In genomic region chr11:55732936-55733335, GRCh38 we compare ENCODE assay signal across 21 cellular contexts. TPM values are rescaled to one million over a fixed set of nuclear protein-coding genes. Genes with fewer than 3 reads are reported as not detected.
DNase-seq lines count a peak whose midpoint lies in the region; ATAC-seq and TF ChIP-seq lines count a peak whose summit lies in the region.
"Had no signal": no experiment of that assay in that cellular context is flagged by ENCODE, and none has a peak within 500 bp of the region (broad histone marks: within the 10 kb centered on the region; RNA-seq: fewer than 3 reads in every experiment).

No MANE protein-coding gene starts in this region.

- peaks cover 7% of the 10 kb centered on the region for H3K27me3 Mint-ChIP-seq in neural progenitor cell (ENCODE audit: insufficient read depth, low read depth)
- H3K27me3 Mint-ChIP-seq: T-helper 17 cell had no signal

- no peak overlapping the region for H3K14ac ChIP-seq in trophoblast cell (ENCODE audit: low read length)

- H3K23ac ChIP-seq in trophoblast cell (ENCODE audit: low read length) = no peak overlapping the region

- H3K27me3 ChIP-seq in trophoblast cell (ENCODE audit: insufficient read depth, low read length) = no peaks in the 10 kb centered on the region
- no peaks in the 10 kb centered on the region for H3K27me3 ChIP-seq in neural progenitor cell

- no peak overlapping the region for H4K12ac ChIP-seq in trophoblast cell (ENCODE audit: low read depth, low read length)

- no peaks in the 10 kb centered on the region for H3K36me3 Mint-ChIP-seq in neural progenitor cell
- H3K36me3 Mint-ChIP-seq: CD14-positive monocyte had no signal

- H3K79me1 ChIP-seq in trophoblast cell (ENCODE audit: low read length) = no peaks in the 10 kb centered on the region

- H4K8ac ChIP-seq in trophoblast cell (ENCODE audit: low read depth, low read length) = no peak overlapping the region

- H4K20me1 ChIP-seq in neural progenitor cell (ENCODE audit: low read depth) = no peaks in the 10 kb centered on the region

- peaks cover 21% of the 10 kb centered on the region for H3K9me3 Mint-ChIP-seq in neural progenitor cell

- no peak overlapping the region for H3K9ac ChIP-seq in trophoblast cell (ENCODE audit: low read length)
- H3K9ac ChIP-seq in neural progenitor cell = no peak overlapping the region

- H2BK12ac ChIP-seq in trophoblast cell (ENCODE audit: low read length) = no peak overlapping the region

- H2AK5ac ChIP-seq in trophoblast cell (ENCODE audit: low read length) = no peak overlapping the region

- TF ChIP-seq CTCF in neural progenitor cell (IDR thresholded peaks at IDR 0.05) = no peak

- peak; percentile 38 for ATAC-seq in HG02798 (IDR thresholded peaks at IDR 0.05; ENCODE audit: poor library complexity, unreplicated experiment)
- ATAC-seq: HCT116, T-helper 17 cell had no signal

- no peaks in the 10 kb centered on the region for H3K4me1 Mint-ChIP-seq in neural progenitor cell
- H3K4me1 Mint-ChIP-seq: CD14-positive monocyte, T-helper 17 cell had no signal

- H2BK5ac ChIP-seq in trophoblast cell (ENCODE audit: low read depth, low read length, poor library complexity) = no peak overlapping the region

- no peaks in the 10 kb centered on the region for H3K4me1 ChIP-seq in trophoblast cell (ENCODE audit: control insufficient read depth in 1 of 2, insufficient read depth in 2 of 2, low read length in 2 of 2)
- no peaks in the 10 kb centered on the region for H3K4me1 ChIP-seq in neural progenitor cell

- H3K9me3 ChIP-seq in trophoblast cell (ENCODE audit: insufficient read depth, low read depth, low read length) (peaks cover 4% of the 10 kb centered on the region), neural progenitor cell (ENCODE audit: low read depth) (peaks cover 48% of the 10 kb centered on the region)

- no peaks in the 10 kb centered on the region for H3F3A ChIP-seq in neural progenitor cell (ENCODE audit: low read depth)

- no CpG with 5 or more reads among the region's 3 CpGs for WGBS in trophoblast cell (ENCODE audit: extremely low coverage, insufficient coverage, insufficient read length)

- H3K27ac ChIP-seq in trophoblast cell (ENCODE audit: low read depth, low read length) = no peak overlapping the region
- H3K27ac ChIP-seq in neural progenitor cell = no peak overlapping the region

- no peak overlapping the region for H3K4me3 Mint-ChIP-seq in neural progenitor cell
- H3K4me3 Mint-ChIP-seq: CD14-positive monocyte, T-helper 17 cell had no signal

- no peak overlapping the region for H3K4me2 ChIP-seq in trophoblast cell (ENCODE audit: low read length)
- H3K4me2 ChIP-seq in neural progenitor cell = no peak overlapping the region

- H3K18ac ChIP-seq in trophoblast cell (ENCODE audit: low read length) = no peak overlapping the region

- no peak overlapping the region for H3K27ac Mint-ChIP-seq in neural progenitor cell
- H3K27ac Mint-ChIP-seq: CD14-positive monocyte, T-helper 17 cell had no signal

- H3K4ac ChIP-seq in trophoblast cell (ENCODE audit: low read depth, low read length) = no peak overlapping the region

- H4K91ac ChIP-seq in trophoblast cell (ENCODE audit: low read depth, low read length) = no peak overlapping the region

- H3K4me3 ChIP-seq in trophoblast cell (ENCODE audit: low read depth, low read length) (no peak overlapping the region), neural progenitor cell (no peak overlapping the region)

- no peaks in the 10 kb centered on the region for H3K36me3 ChIP-seq in trophoblast cell (ENCODE audit: control insufficient read depth in 1 of 2, insufficient read depth in 2 of 2, low read length in 2 of 2)
- no peaks in the 10 kb centered on the region for H3K36me3 ChIP-seq in neural progenitor cell

- peak; percentile 42 for DNase-seq in SKM-1 treated with dmso at 0.1 percent for 144 hours (lab: John Stamatoyannopoulos, UW; ENCODE audit: unreplicated experiment)
- DNase-seq in SKM-1 (lab: John Stamatoyannopoulos, UW; ENCODE audit: unreplicated experiment) = no peak
- DNase-seq in Kasumi-1 (lab: John Stamatoyannopoulos, UW) = peak; percentile 15 to 45
- DNase-seq in trophoblast cell = no peak
- no peak for DNase-seq in stimulated activated naive CD4-positive, alpha-beta T cell treated with Interleukin-2 at 50 U/mL for 16 hours (lab: John Stamatoyannopoulos, UW)
- DNase-seq in retina = no peak
- no peak for DNase-seq in neural progenitor cell (ENCODE audit: low spot score)
- DNase-seq: 8988T, COR-L47, DMS 273 treated with DMSO at 0.1 percent for 48 hours, DND-41, GOT3, NCI-H187, NCI-H226, NCI-H524 treated with DMSO at 0.1 percent for 48 hours, T-helper 17 cell had no signal

- H2AFZ ChIP-seq in trophoblast cell (ENCODE audit: insufficient read depth, low read length, poor library complexity) (no peak overlapping the region), neural progenitor cell (replicated peaks) (no peak overlapping the region)

- H3K79me2 ChIP-seq in trophoblast cell (ENCODE audit: control insufficient read depth, insufficient read depth, low read length, poor library complexity) (no peaks in the 10 kb centered on the region), neural progenitor cell (ENCODE audit: low read depth) (no peaks in the 10 kb centered on the region)

- no peak overlapping the region for H2BK120ac ChIP-seq in trophoblast cell (ENCODE audit: insufficient read depth, low read length, poor library complexity)

RNA-seq across cellular contexts. Expression of gene OR5D13, which starts 40.3 kb away (rescaled TPM):
- not detected in 2 replicates for polyA plus RNA-seq in trophoblast cell (2013)
- total RNA-seq in neural progenitor cell (ENCODE audit: low replicate concordance) = not detected in 2 replicates
- total RNA-seq: G401, T-helper 17 cell had no signal
- polyA plus RNA-seq: AG04450, CD14-positive monocyte had no signal

Comparison
In these comparisons a context has a peak if more than half of its experiments do, and no peak if none do; other contexts are left out.
1. DNase-seq: peak in SKM-1 treated with dmso at 0.1 percent for 144 hours (single experiment) and Kasumi-1 (2 of 2); none in SKM-1 (single experiment), trophoblast cell (0 of 2), stimulated activated naive CD4-positive, alpha-beta T cell treated with Interleukin-2 at 50 U/mL for 16 hours (single experiment), retina (single experiment) and neural progenitor cell (single experiment).